In the genomic region with DNA sequence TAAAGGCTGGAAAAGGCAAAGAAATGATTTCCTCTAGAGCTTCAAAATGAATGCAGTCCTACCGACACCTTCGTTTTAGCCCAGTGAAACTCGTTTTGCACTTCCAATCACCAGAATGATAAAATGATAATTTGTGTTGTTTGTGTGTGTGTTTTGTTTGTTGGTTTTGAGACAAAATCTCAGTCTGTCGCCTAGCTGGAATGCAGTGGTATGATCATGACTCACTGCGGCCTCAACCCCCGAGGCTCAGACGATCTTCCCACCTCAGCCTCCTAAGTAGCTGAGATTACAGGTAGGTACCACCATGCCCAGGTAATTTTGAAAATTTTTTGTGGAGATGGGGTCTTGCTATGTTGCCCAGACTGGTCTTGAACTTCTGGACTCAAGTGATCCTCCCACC, we compare ENCODE assay signal across 24 cellular contexts. TPM values are rescaled to one million over a fixed set of nuclear protein-coding genes. Genes with fewer than 3 reads are reported as not detected.
DNase-seq lines count a peak whose midpoint lies in the region; ATAC-seq and TF ChIP-seq lines count a peak whose summit lies in the region.
"Had no signal": no experiment of that assay in that cellular context is flagged by ENCODE, and none has a peak within 500 bp of the region (broad histone marks: within the 10 kb centered on the region; RNA-seq: fewer than 3 reads in every experiment).

No MANE protein-coding gene starts in this region.

- TF ChIP-seq CTCF in HCT116 (IDR thresholded peaks at IDR 0.05 in 2 of 3, conservative IDR thresholded peaks at IDR 0.05 in 1 of 3; ENCODE audit: borderline replicate concordance in 1 of 3, insufficient read depth in 1 of 3, low read depth in 2 of 3, low read length in 2 of 3) (no peak), WTC11 (IDR thresholded peaks at IDR 0.05) (no peak)

- no peak overlapping the region for H2BK5ac ChIP-seq in trophoblast cell (ENCODE audit: low read depth, low read length, poor library complexity)

- POLR2A ChIA-PET in HCT116 (lab: Charles Lee) (no interaction called here), WTC11 (lab: Charles Lee) (no interaction called here)

- ATAC-seq in HCT116 (no peak), WTC11 (no peak)
- ATAC-seq: A549 had no signal

- WGBS in trophoblast cell (ENCODE audit: extremely low coverage, insufficient coverage, insufficient read length): no CpG with 5 or more reads among the region's 7 CpGs

- no peaks in the 10 kb centered on the region for H3K4me1 Mint-ChIP-seq in WTC11

- no peaks in the 10 kb centered on the region for H3K9me2 ChIP-seq in HCT116 (ENCODE audit: insufficient read depth)

- BruUV-seq in HCT116 (replicated peaks; lab: Mats Ljungman, UMichigan): no TSS peak

- DNase-seq in HCT116 (ENCODE audit: low read depth, low spot score) (no peak), WTC11 (ENCODE audit: low spot score) (no peak), trophoblast cell (peak; percentile 90 to 94), OCI-M2 (lab: John Stamatoyannopoulos, UW; ENCODE audit: unreplicated experiment) (no peak), cerebellar cortex (ENCODE audit: low spot score) (no peak), germinal center (ENCODE audit: low spot score) (no peak), anterior cingulate cortex (lab: John Stamatoyannopoulos, UW) (no peak)
- DNase-seq: 8988T; ACHN; AML-193; BE2C; CD4-positive, alpha-beta T cell; CD8-positive, alpha-beta memory T cell; DMS53; DMS79 treated with DMSO at 0.1 percent for 48 hours; GM23248; H7; HCEC 1CT; HFFc6 had no signal

- H2AFZ ChIP-seq in HCT116 (ENCODE audit: low read depth, low read length, poor library complexity, severe bottlenecking) (peak overlapping the region; percentile 49), trophoblast cell (ENCODE audit: insufficient read depth, low read length, poor library complexity) (no peak overlapping the region)
- H2AFZ ChIP-seq: GM23248 had no signal

- H3K79me2 ChIP-seq in HCT116 (ENCODE audit: insufficient read depth, low read length): no peaks in the 10 kb centered on the region
- H3K79me2 ChIP-seq in trophoblast cell (ENCODE audit: control insufficient read depth, insufficient read depth, low read length, poor library complexity): no peaks in the 10 kb centered on the region

- no peak overlapping the region for H3K4ac ChIP-seq in trophoblast cell (ENCODE audit: low read depth, low read length)

- H3K79me1 ChIP-seq in trophoblast cell (ENCODE audit: low read length): no peaks in the 10 kb centered on the region

- H3K9ac ChIP-seq in HCT116 (ENCODE audit: low read length) (no peak overlapping the region), trophoblast cell (ENCODE audit: low read length) (no peak overlapping the region)
- H3K9ac ChIP-seq: BLaER1 treated with 17β-estradiol and CSF1 and Interleukin-3, amounts not matched to agents 10 nM and 100 nM; GM23248 had no signal

- H3K4me3 ChIP-seq in HCT116 (replicated peaks in 1 of 2; ENCODE audit: low read depth in 1 of 2, low read length in 2 of 2) (no peak overlapping the region), trophoblast cell (ENCODE audit: low read depth, low read length) (no peak overlapping the region)
- H3K4me3 ChIP-seq: A549; BLaER1 treated with 17β-estradiol and CSF1 and Interleukin-3, amounts not matched to agents 10 nM and 100 nM; GM23248 had no signal

- H3K4me3 Mint-ChIP-seq in WTC11: no peak overlapping the region
- H3K4me3 Mint-ChIP-seq: CD14-positive monocyte; CD4-positive, alpha-beta T cell; CD8-positive, alpha-beta memory T cell; HFFc6 had no signal

- intact Hi-C loops in HCT116 (cut with micrococcal nuclease): no loop called here

- TF ChIP-seq RAD21 in HCT116 (IDR thresholded peaks at IDR 0.05; ENCODE audit: low read depth): no peak

- H3K9me3 ChIP-seq in HCT116 (ENCODE audit: control insufficient read depth in 1 of 2, insufficient read depth in 1 of 2, low read depth in 1 of 2, low read length in 2 of 2) (no peaks in the 10 kb centered on the region), trophoblast cell (ENCODE audit: insufficient read depth, low read depth, low read length) (peaks cover 1% of the 10 kb centered on the region)
- H3K9me3 ChIP-seq: A549, BE2C had no signal

- H3K27me3 ChIP-seq in HCT116 (ENCODE audit: insufficient read depth, low read length) (no peaks in the 10 kb centered on the region), trophoblast cell (ENCODE audit: insufficient read depth, low read length) (no peaks in the 10 kb centered on the region)
- H3K27me3 ChIP-seq: BE2C; BLaER1 treated with 17β-estradiol and CSF1 and Interleukin-3, amounts not matched to agents 10 nM and 100 nM had no signal

- no peak for TF ChIP-seq POLR2A in HCT116 (IDR thresholded peaks at IDR 0.05; ENCODE audit: borderline replicate concordance, extremely low read depth, insufficient read depth, insufficient read length)

- H3K14ac ChIP-seq in trophoblast cell (ENCODE audit: low read length): no peak overlapping the region

- H3K36me3 ChIP-seq in HCT116 (ENCODE audit: control insufficient read depth in 1 of 2, insufficient read depth in 2 of 2, low read length in 2 of 2) (no peaks in the 10 kb centered on the region), trophoblast cell (ENCODE audit: control insufficient read depth in 1 of 2, insufficient read depth in 2 of 2, low read length in 2 of 2) (no peaks in the 10 kb centered on the region)
- H3K36me3 ChIP-seq: BE2C had no signal

- RAD21 ChIA-PET in HCT116 (lab: Charles Lee; ENCODE audit: low non-redundant PET in 1 of 2, low total read pairs in 2 of 2, uncharacterized antibody in 2 of 2, unreplicated experiment in 2 of 2): no interaction called here

- no peak overlapping the region for H2BK120ac ChIP-seq in trophoblast cell (ENCODE audit: insufficient read depth, low read length, poor library complexity)

- H3K18ac ChIP-seq in trophoblast cell (ENCODE audit: low read length): no peak overlapping the region

- H3K27ac ChIP-seq in HCT116 (ENCODE audit: low read depth, low read length) (no peak overlapping the region), trophoblast cell (ENCODE audit: low read depth, low read length) (no peak overlapping the region)
- H3K27ac ChIP-seq: A549; BLaER1 treated with 17β-estradiol and CSF1 and Interleukin-3, amounts not matched to agents 10 nM and 100 nM; GM23248 had no signal

- no peaks in the 10 kb centered on the region for H4K20me1 ChIP-seq in HCT116 (ENCODE audit: insufficient read depth)
- H4K20me1 ChIP-seq: BLaER1 treated with 17β-estradiol and CSF1 and Interleukin-3, amounts not matched to agents 10 nM and 100 nM had no signal

- no peak overlapping the region for H4K8ac ChIP-seq in trophoblast cell (ENCODE audit: low read depth, low read length)

- no peak overlapping the region for H4K91ac ChIP-seq in trophoblast cell (ENCODE audit: low read depth, low read length)

- no peak overlapping the region for H2AK5ac ChIP-seq in trophoblast cell (ENCODE audit: low read length)

- H3K27ac Mint-ChIP-seq in WTC11: no peak overlapping the region
- H3K27ac Mint-ChIP-seq: CD14-positive monocyte; CD4-positive, alpha-beta T cell; CD8-positive, alpha-beta memory T cell; HFFc6 had no signal

- CTCF ChIA-PET in HCT116 (lab: Charles Lee): no interaction called here
- CTCF ChIA-PET in WTC11 (lab: Charles Lee): no interaction called here

- no peak overlapping the region for H4K12ac ChIP-seq in trophoblast cell (ENCODE audit: low read depth, low read length)

- no peak overlapping the region for H3K4me2 ChIP-seq in HCT116 (ENCODE audit: low read length)
- no peak overlapping the region for H3K4me2 ChIP-seq in trophoblast cell (ENCODE audit: low read length)
- H3K4me2 ChIP-seq: A549; BLaER1 treated with 17β-estradiol and CSF1 and Interleukin-3, amounts not matched to agents 10 nM and 100 nM had no signal

- H3K9me3 Mint-ChIP-seq in WTC11: peaks cover 13% of the 10 kb centered on the region
- H3K9me3 Mint-ChIP-seq: CD4-positive, alpha-beta T cell; CD8-positive, alpha-beta memory T cell; HFFc6 had no signal

- H3K27me3 Mint-ChIP-seq in WTC11 (ENCODE audit: low read depth): no peaks in the 10 kb centered on the region; the same call in 1 of the 2 replicates
- H3K27me3 Mint-ChIP-seq: CD4-positive, alpha-beta T cell had no signal

- no peak overlapping the region for H3K23ac ChIP-seq in trophoblast cell (ENCODE audit: low read length)

- H3K36me3 Mint-ChIP-seq in WTC11: peaks cover 7% of the 10 kb centered on the region
- H3K36me3 Mint-ChIP-seq: CD8-positive, alpha-beta memory T cell had no signal

- peaks cover 0 to 4% of the 10 kb centered on the region in 2 experiments; a peak in 1 of 4 replicates for H3K4me1 ChIP-seq in HCT116 (ENCODE audit: control insufficient read depth in 1 of 2, insufficient read depth in 2 of 2, low read length in 2 of 2)
- no peaks in the 10 kb centered on the region for H3K4me1 ChIP-seq in trophoblast cell (ENCODE audit: control insufficient read depth in 1 of 2, insufficient read depth in 2 of 2, low read length in 2 of 2)
- H3K4me1 ChIP-seq: BE2C had no signal

- H2BK12ac ChIP-seq in trophoblast cell (ENCODE audit: low read length): no peak overlapping the region

TF ChIP-seq in HCT116, 20 proteins besides CTCF, POLR2A, EP300 and RAD21 (continues in another document):
- no peak for TF ChIP-seq JUND (IDR thresholded peaks at IDR 0.05)
- no peak for TF ChIP-seq CEBPB (IDR thresholded peaks at IDR 0.05; ENCODE audit: low read depth)

TF ChIP-seq in WTC11, 78 proteins besides CTCF, POLR2A, EP300 and RAD21:
- TF ChIP-seq ZNF121 (CRISPR knock-in tag; IDR thresholded peaks at IDR 0.05): 0 out of 2 replicates have a peak, but pooled peaks have one; percentile 24
- no peak for TF ChIP-seq NFE2L1 (CRISPR knock-in tag; IDR thresholded peaks at IDR 0.05)
TF ChIP-seq in WTC11: peak in this region for 1.

RNA-seq across cellular contexts. Expression of a gene that starts 3.4 kb away (rescaled TPM):
- total RNA-seq in HCT116 (2021; ENCODE audit: unreplicated experiment) (not detected), WTC11 (2021) (not detected in 3 replicates)
- not detected in 2 replicates for polyA plus RNA-seq in HCT116 (2012)
- polyA plus RNA-seq in trophoblast cell (2013): 0.01 TPM in 1 of 2 replicates, not detected in the other
- total RNA-seq: CD4-positive, alpha-beta T cell; CD8-positive, alpha-beta memory T cell; Daoy; GM23248; H1; H7; HFFc6 had no signal
- polyA plus RNA-seq: CD14-positive monocyte; CD8-positive, alpha-beta memory T cell; GM23248 had no signal

RNA-seq across cellular contexts. Expression of a gene that starts 10.9 kb away (rescaled TPM):
- 46.5 TPM for total RNA-seq in HCT116 (2021; ENCODE audit: unreplicated experiment)
- polyA plus RNA-seq in HCT116 (2012): 32.3 and 34.4 TPM in 2 replicates
- total RNA-seq in WTC11 (2021): 40.1 to 49.2 TPM (median 42.5 TPM) in 3 replicates
- 22.6 and 22.7 TPM in 2 replicates for polyA plus RNA-seq in trophoblast cell (2013)

RNA-seq across cellular contexts. Expression of a gene that starts 59.1 kb away (rescaled TPM):
- total RNA-seq in HCT116 (2021; ENCODE audit: unreplicated experiment) (12.7 TPM), WTC11 (2021) (17.8 to 19.1 TPM (median 18.0 TPM) in 3 replicates)
- 6.7 and 7.2 TPM in 2 replicates for polyA plus RNA-seq in HCT116 (2012)
- polyA plus RNA-seq in trophoblast cell (2013): 10.4 and 10.8 TPM in 2 replicates

RNA-seq across cellular contexts. Expression of a gene that starts 59.4 kb away (rescaled TPM):
- total RNA-seq in HCT116 (2021; ENCODE audit: unreplicated experiment) (48.8 TPM), WTC11 (2021) (54.9 to 56.1 TPM (median 56.0 TPM) in 3 replicates)
- polyA plus RNA-seq in HCT116 (2012): 17.7 and 24.2 TPM in 2 replicates
- polyA plus RNA-seq in trophoblast cell (2013): 18.1 and 19.5 TPM in 2 replicates

Comparison
In these comparisons a context has a peak if more than half of its experiments do, and no peak if none do; other contexts are left out.
1. DNase-seq: peak in trophoblast cell (2 of 2); none in HCT116 (single experiment), WTC11 (single experiment), OCI-M2 (single experiment), cerebellar cortex (single experiment), germinal center (single experiment) and anterior cingulate cortex (0 of 58).